Comparison of ENCODE assay signal across 1 cellular context in genomic region chr20:31641391-31641790, GRCh38.
TF ChIP-seq lines count a peak whose summit lies in the region.

No MANE protein-coding gene starts in this region.

TF ChIP-seq in HepG2, 621 proteins besides CTCF, POLR2A, EP300 and RAD21:
- TF ChIP-seq ATF7 (IDR thresholded peaks at IDR 0.05), result no peak
- no peak for TF ChIP-seq ATF7 (CRISPR knock-in tag; IDR thresholded peaks at IDR 0.05)
- TF ChIP-seq ARID2 (CRISPR knock-in tag; IDR thresholded peaks at IDR 0.05; ENCODE audit: borderline replicate concordance), result no peak
